In the genomic region with DNA sequence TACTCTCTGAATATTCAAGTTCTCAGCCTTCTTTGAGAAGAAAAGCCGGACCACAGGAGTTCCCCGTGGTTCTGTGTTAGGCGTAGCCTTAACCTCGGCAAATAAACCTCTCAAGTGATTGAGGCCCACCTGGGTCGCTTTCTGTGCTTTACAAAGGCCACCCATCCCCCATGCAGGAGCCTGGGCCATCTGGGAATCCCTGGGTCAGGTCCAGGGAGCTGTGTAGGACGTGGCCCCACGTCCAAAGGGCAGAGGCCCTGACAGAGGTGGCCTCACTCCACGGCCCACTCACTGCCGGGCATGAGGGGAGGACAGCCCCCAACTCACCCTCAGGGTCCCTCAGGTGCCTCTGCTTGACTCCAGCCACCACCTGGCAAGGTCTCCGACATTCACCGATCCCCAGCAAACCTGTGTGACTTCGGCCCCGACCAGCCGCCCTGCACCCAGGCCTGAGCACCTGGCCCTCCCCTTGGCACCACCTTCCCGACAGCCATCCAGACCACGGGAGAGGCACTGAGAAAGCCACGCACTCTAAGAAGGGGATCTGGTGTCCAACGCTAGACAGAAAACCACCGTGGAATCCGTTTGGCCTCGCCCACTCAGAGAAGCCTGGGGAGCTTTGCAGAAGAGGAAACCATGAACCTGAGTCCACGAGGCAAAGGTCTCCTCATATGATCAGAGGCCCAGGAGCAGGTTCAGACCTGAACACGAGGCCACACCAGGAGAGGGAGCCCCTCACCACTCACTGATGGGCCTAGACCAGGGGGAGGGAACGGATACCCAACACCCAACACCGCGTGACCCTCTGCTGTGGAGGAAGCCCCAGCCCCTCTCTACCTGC, we compare ENCODE assay signal across 1 cellular context.
TF ChIP-seq lines count a peak whose summit lies in the region.

No MANE protein-coding gene starts in this region.

TF ChIP-seq in HepG2, 621 proteins besides CTCF, POLR2A, EP300 and RAD21 (continued from another document and continues in another):
- TF ChIP-seq REST (IDR thresholded peaks at IDR 0.05; ENCODE audit: borderline replicate concordance in 1 of 2, low read depth in 1 of 2, low read length in 2 of 2), result peak in 1 of 2 experiments; percentile 58; a peak in 1 of 4 replicates
- no peak for TF ChIP-seq PBX3 (CRISPR knock-in tag; IDR thresholded peaks at IDR 0.05; ENCODE audit: borderline replicate concordance)
- no peak for TF ChIP-seq ONECUT2 (CRISPR knock-in tag; IDR thresholded peaks at IDR 0.05)
- 0 out of 2 replicates have a peak, but pooled peaks have one; percentile 58 for TF ChIP-seq SIN3A (IDR thresholded peaks at IDR 0.05; ENCODE audit: borderline replicate concordance, low read depth, low read length)
- no peak for TF ChIP-seq NFRKB (IDR thresholded peaks at IDR 0.05)
- TF ChIP-seq HMG20B (CRISPR knock-in tag; conservative IDR thresholded peaks at IDR 0.05), result no peak
- peak; percentile 73; the same call in 1 of the 2 replicates for TF ChIP-seq ZNF678 (CRISPR knock-in tag; IDR thresholded peaks at IDR 0.05)
- no peak for TF ChIP-seq ZNF382 (CRISPR knock-in tag; IDR thresholded peaks at IDR 0.05; ENCODE audit: borderline replicate concordance)
- TF ChIP-seq ZC3H4 (CRISPR knock-in tag; IDR thresholded peaks at IDR 0.05; ENCODE audit: borderline replicate concordance), result no peak
- 0 out of 2 replicates have a peak, but pooled peaks have one; percentile 38 for TF ChIP-seq ZNF160 (CRISPR knock-in tag; IDR thresholded peaks at IDR 0.05)
- TF ChIP-seq HOXA3 (CRISPR knock-in tag; IDR thresholded peaks at IDR 0.05), result no peak; the same call in none of the 2 replicates
- TF ChIP-seq, protein P1, sequence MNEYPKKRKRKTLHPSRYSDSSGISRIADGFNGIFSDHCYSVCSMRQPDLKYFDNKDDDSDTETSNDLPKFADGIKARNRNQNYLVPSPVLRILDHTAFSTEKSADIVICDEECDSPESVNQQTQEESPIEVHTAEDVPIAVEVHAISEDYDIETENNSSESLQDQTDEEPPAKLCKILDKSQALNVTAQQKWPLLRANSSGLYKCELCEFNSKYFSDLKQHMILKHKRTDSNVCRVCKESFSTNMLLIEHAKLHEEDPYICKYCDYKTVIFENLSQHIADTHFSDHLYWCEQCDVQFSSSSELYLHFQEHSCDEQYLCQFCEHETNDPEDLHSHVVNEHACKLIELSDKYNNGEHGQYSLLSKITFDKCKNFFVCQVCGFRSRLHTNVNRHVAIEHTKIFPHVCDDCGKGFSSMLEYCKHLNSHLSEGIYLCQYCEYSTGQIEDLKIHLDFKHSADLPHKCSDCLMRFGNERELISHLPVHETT (CRISPR knock-in tag; conservative IDR thresholded peaks at IDR 0.05), result no peak; the same call in 1 of the 2 replicates
- peak; percentile 39; the same call in 1 of the 2 replicates for TF ChIP-seq ZNF451 (CRISPR knock-in tag; IDR thresholded peaks at IDR 0.05)
- TF ChIP-seq SSRP1 (CRISPR knock-in tag; IDR thresholded peaks at IDR 0.05), result 0 out of 2 replicates have a peak, but pooled peaks have one; percentile 16
- TF ChIP-seq ISL2 (CRISPR knock-in tag; IDR thresholded peaks at IDR 0.05), result no peak
- TF ChIP-seq ZNF549 (CRISPR knock-in tag; IDR thresholded peaks at IDR 0.05), result no peak
- no peak for TF ChIP-seq FOXK2 (IDR thresholded peaks at IDR 0.05)
- TF ChIP-seq SRSF4 (IDR thresholded peaks at IDR 0.05; ENCODE audit: low read depth, low read length, poor library complexity, severe bottlenecking), result no peak
- TF ChIP-seq FLYWCH1 (CRISPR knock-in tag; IDR thresholded peaks at IDR 0.05), result no peak
- TF ChIP-seq CHD4 (IDR thresholded peaks at IDR 0.05; ENCODE audit: borderline replicate concordance, low read length), result no peak; the same call in 1 of the 2 replicates
- no peak for TF ChIP-seq RFX1 (IDR thresholded peaks at IDR 0.05)
- TF ChIP-seq TBP (CRISPR knock-in tag; IDR thresholded peaks at IDR 0.05), result no peak
- peak; percentile 38; the same call in 1 of the 2 replicates for TF ChIP-seq DR1 (CRISPR knock-in tag; IDR thresholded peaks at IDR 0.05)
- TF ChIP-seq NFIC (IDR thresholded peaks at IDR 0.05; ENCODE audit: low read length), result no peak
- no peak for TF ChIP-seq ATF7-NPFF (CRISPR knock-in tag; IDR thresholded peaks at IDR 0.05; ENCODE audit: low read depth)
- TF ChIP-seq PHF5A (CRISPR knock-in tag; IDR thresholded peaks at IDR 0.05; ENCODE audit: low read depth, unreplicated experiment), result no peak
- TF ChIP-seq JUNB (CRISPR knock-in tag; IDR thresholded peaks at IDR 0.05; ENCODE audit: borderline replicate concordance), result 0 out of 2 replicates have a peak, but pooled peaks have one; percentile 20
- 0 out of 2 replicates have a peak, but pooled peaks have one; percentile 30 for TF ChIP-seq BRF2 (CRISPR knock-in tag; IDR thresholded peaks at IDR 0.05)
- TF ChIP-seq ZNF234 (CRISPR knock-in tag; conservative IDR thresholded peaks at IDR 0.05), result no peak
- TF ChIP-seq ZSCAN5A (CRISPR knock-in tag; IDR thresholded peaks at IDR 0.05; ENCODE audit: borderline replicate concordance), result no peak
- no peak for TF ChIP-seq SUZ12 (IDR thresholded peaks at IDR 0.05; ENCODE audit: low read depth, low read length)
- TF ChIP-seq, protein P2, sequence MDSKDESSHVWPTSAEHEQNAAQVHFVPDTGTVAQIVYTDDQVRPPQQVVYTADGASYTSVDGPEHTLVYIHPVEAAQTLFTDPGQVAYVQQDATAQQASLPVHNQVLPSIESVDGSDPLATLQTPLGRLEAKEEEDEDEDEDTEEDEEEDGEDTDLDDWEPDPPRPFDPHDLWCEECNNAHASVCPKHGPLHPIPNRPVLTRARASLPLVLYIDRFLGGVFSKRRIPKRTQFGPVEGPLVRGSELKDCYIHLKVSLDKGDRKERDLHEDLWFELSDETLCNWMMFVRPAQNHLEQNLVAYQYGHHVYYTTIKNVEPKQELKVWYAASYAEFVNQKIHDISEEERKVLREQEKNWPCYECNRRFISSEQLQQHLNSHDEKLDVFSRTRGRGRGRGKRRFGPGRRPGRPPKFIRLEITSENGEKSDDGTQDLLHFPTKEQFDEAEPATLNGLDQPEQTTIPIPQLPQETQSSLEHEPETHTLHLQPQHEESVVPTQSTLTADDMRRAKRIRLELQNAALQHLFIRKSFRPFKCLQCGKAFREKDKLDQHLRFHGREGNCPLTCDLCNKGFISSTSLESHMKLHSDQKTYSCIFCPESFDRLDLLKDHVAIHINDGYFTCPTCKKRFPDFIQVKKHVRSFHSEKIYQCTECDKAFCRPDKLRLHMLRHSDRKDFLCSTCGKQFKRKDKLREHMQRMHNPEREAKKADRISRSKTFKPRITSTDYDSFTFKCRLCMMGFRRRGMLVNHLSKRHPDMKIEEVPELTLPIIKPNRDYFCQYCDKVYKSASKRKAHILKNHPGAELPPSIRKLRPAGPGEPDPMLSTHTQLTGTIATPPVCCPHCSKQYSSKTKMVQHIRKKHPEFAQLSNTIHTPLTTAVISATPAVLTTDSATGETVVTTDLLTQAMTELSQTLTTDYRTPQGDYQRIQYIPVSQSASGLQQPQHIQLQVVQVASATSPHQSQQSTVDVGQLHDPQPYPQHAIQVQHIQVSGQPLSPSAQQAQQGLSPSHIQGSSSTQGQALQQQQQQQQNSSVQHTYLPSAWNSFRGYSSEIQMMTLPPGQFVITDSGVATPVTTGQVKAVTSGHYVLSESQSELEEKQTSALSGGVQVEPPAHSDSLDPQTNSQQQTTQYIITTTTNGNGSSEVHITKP (CRISPR knock-in tag; IDR thresholded peaks at IDR 0.05; ENCODE audit: low read depth), result 0 out of 2 replicates have a peak, but pooled peaks have one; percentile 20
- TF ChIP-seq KAT8 (CRISPR knock-in tag; IDR thresholded peaks at IDR 0.05), result peak; percentile 52; the same call in 1 of the 2 replicates
- peak; percentile 97 for TF ChIP-seq HNF4G (IDR thresholded peaks at IDR 0.05; ENCODE audit: borderline replicate concordance, low read depth, low read length)
- peak; percentile 89 for TF ChIP-seq HNF4G (CRISPR knock-in tag; IDR thresholded peaks at IDR 0.05; ENCODE audit: borderline replicate concordance, low read depth)
- TF ChIP-seq RNF2 (conservative IDR thresholded peaks at IDR 0.05; ENCODE audit: low read depth), result peak; percentile 86
- TF ChIP-seq, protein P3, sequence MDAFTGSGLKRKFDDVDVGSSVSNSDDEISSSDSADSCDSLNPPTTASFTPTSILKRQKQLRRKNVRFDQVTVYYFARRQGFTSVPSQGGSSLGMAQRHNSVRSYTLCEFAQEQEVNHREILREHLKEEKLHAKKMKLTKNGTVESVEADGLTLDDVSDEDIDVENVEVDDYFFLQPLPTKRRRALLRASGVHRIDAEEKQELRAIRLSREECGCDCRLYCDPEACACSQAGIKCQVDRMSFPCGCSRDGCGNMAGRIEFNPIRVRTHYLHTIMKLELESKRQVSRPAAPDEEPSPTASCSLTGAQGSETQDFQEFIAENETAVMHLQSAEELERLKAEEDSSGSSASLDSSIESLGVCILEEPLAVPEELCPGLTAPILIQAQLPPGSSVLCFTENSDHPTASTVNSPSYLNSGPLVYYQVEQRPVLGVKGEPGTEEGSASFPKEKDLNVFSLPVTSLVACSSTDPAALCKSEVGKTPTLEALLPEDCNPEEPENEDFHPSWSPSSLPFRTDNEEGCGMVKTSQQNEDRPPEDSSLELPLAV (CRISPR knock-in tag; conservative IDR thresholded peaks at IDR 0.05; ENCODE audit: low read depth), result no peak
- no peak for TF ChIP-seq IRF1 (CRISPR knock-in tag; IDR thresholded peaks at IDR 0.05; ENCODE audit: low read depth)
- TF ChIP-seq ZNF34 (CRISPR knock-in tag; IDR thresholded peaks at IDR 0.05; ENCODE audit: borderline replicate concordance), result no peak
- peak; percentile 33 for TF ChIP-seq SPEN (CRISPR knock-in tag; IDR thresholded peaks at IDR 0.05; ENCODE audit: low read depth)
- no peak for TF ChIP-seq ZNF720 (CRISPR knock-in tag; IDR thresholded peaks at IDR 0.05)
- TF ChIP-seq ZBTB1 (CRISPR knock-in tag; IDR thresholded peaks at IDR 0.05; ENCODE audit: borderline replicate concordance), result no peak
- TF ChIP-seq SNRNP70 (IDR thresholded peaks at IDR 0.05; ENCODE audit: low read depth, low read length), result no peak
- TF ChIP-seq NPAS2 (CRISPR knock-in tag; IDR thresholded peaks at IDR 0.05; ENCODE audit: borderline replicate concordance), result no peak
- no peak for TF ChIP-seq MBNL3 (CRISPR knock-in tag; conservative IDR thresholded peaks at IDR 0.05)
- no peak for TF ChIP-seq GPBP1L1 (CRISPR knock-in tag; IDR thresholded peaks at IDR 0.05)
